ENCODE assay signal across 11 cellular contexts in the genomic region with DNA sequence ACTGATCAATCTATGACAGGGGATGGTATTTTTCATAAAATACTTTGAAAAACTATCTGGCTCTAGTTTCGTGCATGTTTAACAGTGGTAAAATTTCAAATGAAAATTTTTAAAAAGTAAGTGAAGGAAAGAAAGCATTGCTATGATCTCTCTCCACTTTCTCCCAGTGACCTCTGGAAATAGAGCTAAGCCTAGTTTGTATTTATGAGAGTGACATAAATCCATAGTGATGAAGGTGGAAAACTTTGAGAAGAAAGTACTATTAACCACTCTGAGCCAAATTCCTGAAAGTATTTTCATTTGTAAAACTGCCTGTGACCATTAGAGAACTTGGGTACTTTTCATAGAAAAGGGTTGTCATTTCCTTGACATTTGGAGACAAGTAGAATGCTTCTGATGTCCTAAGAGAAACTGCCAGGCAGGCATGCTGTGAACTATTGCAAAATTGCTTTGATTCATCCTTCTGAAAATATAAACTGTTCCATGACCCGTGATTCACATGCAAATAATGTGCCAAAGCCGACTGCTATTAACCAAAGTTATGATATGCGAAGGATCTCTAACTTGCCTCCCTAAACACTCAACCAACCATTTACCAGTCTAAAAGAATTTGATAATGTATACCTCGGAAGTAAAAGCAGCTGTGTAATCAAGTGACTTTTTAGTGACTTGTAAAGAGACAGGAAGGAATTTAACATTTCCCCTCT.
DNase-seq lines count a peak whose midpoint lies in the region; ATAC-seq and TF ChIP-seq lines count a peak whose summit lies in the region.
"Had no signal": no experiment of that assay in that cellular context is flagged by ENCODE, and none has a peak within 500 bp of the region (broad histone marks: within the 10 kb centered on the region; RNA-seq: fewer than 3 reads in every experiment).

No MANE protein-coding gene starts in this region.

- in situ Hi-C loops in GM13976 (cut with MboI; ENCODE audit: low sequenced_read_pairs, unreplicated experiment) = no loop called here

- H3K4me1 ChIP-seq in ascending aorta (peaks cover 0 to 10% of the 10 kb centered on the region in 2 donors), right cardiac atrium (ENCODE audit: control insufficient read depth, insufficient read depth, low read length) (no peaks in the 10 kb centered on the region), tibial artery (peaks cover 0 to 16% (median 4%) of the 10 kb centered on the region in 4 donors)

- DNase-seq in NOMO-1 treated with DMSO at 0.1 percent for 48 hours (lab: John Stamatoyannopoulos, UW; ENCODE audit: unreplicated experiment) (peak; percentile 35), NOMO-1 treated with dmso at 0.1 percent for 144 hours (lab: John Stamatoyannopoulos, UW; ENCODE audit: unreplicated experiment) (no peak), ascending aorta (ENCODE audit: low spot score in 2 of 2) (peak in 1 of 2 donors; percentile 76), right cardiac atrium (peak in 1 of 3 donors; percentile 22), tibial artery (peak; percentile 57 to 66), SHP77 (lab: John Stamatoyannopoulos, UW) (no peak), GM13976 (ENCODE audit: low spot score) (no peak)
- DNase-seq: activated gamma-delta T cell treated with Interleukin-2 at 50 U/mL for 16 hours, NCI-H1048 had no signal

- TF ChIP-seq CTCF in ascending aorta (IDR thresholded peaks at IDR 0.05) = no peak
- TF ChIP-seq CTCF in tibial artery (IDR thresholded peaks at IDR 0.05) = no peak
- no peak for TF ChIP-seq CTCF in GM13976 (IDR thresholded peaks at IDR 0.05; ENCODE audit: borderline replicate concordance, control extremely low read depth, extremely low read depth, insufficient read depth, missing control alignments)

- H3K27me3 ChIP-seq in ascending aorta = no peaks in the 10 kb centered on the region
- no peaks in the 10 kb centered on the region for H3K27me3 ChIP-seq in right cardiac atrium (ENCODE audit: control insufficient read depth, insufficient read depth)
- H3K27me3 ChIP-seq in tibial artery = no peaks in the 10 kb centered on the region

- intact Hi-C loops in ascending aorta (cut with DNase I) = loop anchor here (5.0 kb wide), 2 partner anchors 160 to 220 kb away; a partner anchor contains a TSS
- intact Hi-C loops in right cardiac atrium (cut with DNase I) = no loop called here
- intact Hi-C loops in tibial artery (cut with DNase I; ENCODE audit: low total_unique reads) = no loop called here

- H3K27ac ChIP-seq in ascending aorta (peak overlapping the region; percentile 2 to 48), right cardiac atrium (ENCODE audit: low read length) (no peak overlapping the region), tibial artery (peak overlapping the region; percentile 12 to 35)
- H3K27ac ChIP-seq: 22Rv1 had no signal

- H3K4me3 ChIP-seq in ascending aorta = no peak overlapping the region
- H3K4me3 ChIP-seq in right cardiac atrium (ENCODE audit: low read length) = no peak overlapping the region
- H3K4me3 ChIP-seq in tibial artery = no peak overlapping the region

- H3K36me3 ChIP-seq in ascending aorta = no peaks in the 10 kb centered on the region
- H3K36me3 ChIP-seq in tibial artery = peaks cover 5% of the 10 kb centered on the region in 3 donors

- H3K9me3 ChIP-seq in ascending aorta (no peaks in the 10 kb centered on the region), right cardiac atrium (ENCODE audit: control insufficient read depth, low read length) (no peaks in the 10 kb centered on the region), tibial artery (no peaks in the 10 kb centered on the region)

- 46% methylated on average over 5 of the region's 5 CpGs for WGBS in right cardiac atrium

- ATAC-seq in right cardiac atrium (peak; percentile 47 to 61), HG02884 (IDR thresholded peaks at IDR 0.05; ENCODE audit: unreplicated experiment) (no peak)

Comparison
In these comparisons a context has a peak if more than half of its experiments do, and no peak if none do; other contexts are left out.
1. DNase-seq: peak in NOMO-1 treated with DMSO at 0.1 percent for 48 hours (single experiment) and tibial artery (2 of 2); none in NOMO-1 treated with dmso at 0.1 percent for 144 hours (single experiment), SHP77 (0 of 2) and GM13976 (single experiment).